Comparison of ENCODE assay signal across 1 cellular context in the genomic region with DNA sequence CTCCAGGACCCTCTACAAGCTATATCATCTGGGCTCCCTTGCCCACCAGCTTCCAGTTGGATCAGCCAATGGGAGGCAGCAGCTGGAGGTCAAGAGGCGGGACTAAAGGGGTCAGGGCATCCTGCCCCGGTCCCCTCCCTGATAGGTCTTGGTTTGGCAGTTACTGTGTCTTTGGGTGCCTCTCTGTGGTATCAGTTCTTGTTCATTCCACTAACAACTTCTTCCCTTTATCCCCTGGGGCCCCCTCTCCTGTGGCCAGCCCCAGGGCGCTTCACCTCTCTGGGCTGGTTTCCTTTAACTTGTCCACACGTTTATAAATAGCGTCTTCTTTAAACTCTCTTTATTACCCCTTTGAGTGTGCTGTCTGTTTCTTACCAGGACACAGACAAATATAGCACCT.
TF ChIP-seq lines count a peak whose summit lies in the region.

No MANE protein-coding gene starts in this region.

TF ChIP-seq in K562, 482 proteins besides CTCF, POLR2A, EP300 and RAD21 (continued from another document):
- TF ChIP-seq, protein P1, sequence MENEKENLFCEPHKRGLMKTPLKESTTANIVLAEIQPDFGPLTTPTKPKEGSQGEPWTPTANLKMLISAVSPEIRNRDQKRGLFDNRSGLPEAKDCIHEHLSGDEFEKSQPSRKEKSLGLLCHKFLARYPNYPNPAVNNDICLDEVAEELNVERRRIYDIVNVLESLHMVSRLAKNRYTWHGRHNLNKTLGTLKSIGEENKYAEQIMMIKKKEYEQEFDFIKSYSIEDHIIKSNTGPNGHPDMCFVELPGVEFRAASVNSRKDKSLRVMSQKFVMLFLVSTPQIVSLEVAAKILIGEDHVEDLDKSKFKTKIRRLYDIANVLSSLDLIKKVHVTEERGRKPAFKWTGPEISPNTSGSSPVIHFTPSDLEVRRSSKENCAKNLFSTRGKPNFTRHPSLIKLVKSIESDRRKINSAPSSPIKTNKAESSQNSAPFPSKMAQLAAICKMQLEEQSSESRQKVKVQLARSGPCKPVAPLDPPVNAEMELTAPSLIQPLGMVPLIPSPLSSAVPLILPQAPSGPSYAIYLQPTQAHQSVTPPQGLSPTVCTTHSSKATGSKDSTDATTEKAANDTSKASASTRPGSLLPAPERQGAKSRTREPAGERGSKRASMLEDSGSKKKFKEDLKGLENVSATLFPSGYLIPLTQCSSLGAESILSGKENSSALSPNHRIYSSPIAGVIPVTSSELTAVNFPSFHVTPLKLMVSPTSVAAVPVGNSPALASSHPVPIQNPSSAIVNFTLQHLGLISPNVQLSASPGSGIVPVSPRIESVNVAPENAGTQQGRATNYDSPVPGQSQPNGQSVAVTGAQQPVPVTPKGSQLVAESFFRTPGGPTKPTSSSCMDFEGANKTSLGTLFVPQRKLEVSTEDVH (IDR thresholded peaks at IDR 0.05; ENCODE audit: low read depth, partially characterized antibody) = no peak
- TF ChIP-seq GATAD2A (IDR thresholded peaks at IDR 0.05) = no peak
- TF ChIP-seq MAZ (CRISPR knock-in tag; conservative IDR thresholded peaks at IDR 0.05 in 1 of 2, IDR thresholded peaks at IDR 0.05 in 1 of 2) = no peak
- no peak for TF ChIP-seq MYBL2 (IDR thresholded peaks at IDR 0.05; ENCODE audit: low read depth)
- TF ChIP-seq MYBL2 (CRISPR knock-in tag; IDR thresholded peaks at IDR 0.05; ENCODE audit: borderline replicate concordance) = no peak
- no peak for TF ChIP-seq ZNF436 (CRISPR knock-in tag; IDR thresholded peaks at IDR 0.05)
- TF ChIP-seq, protein P2, sequence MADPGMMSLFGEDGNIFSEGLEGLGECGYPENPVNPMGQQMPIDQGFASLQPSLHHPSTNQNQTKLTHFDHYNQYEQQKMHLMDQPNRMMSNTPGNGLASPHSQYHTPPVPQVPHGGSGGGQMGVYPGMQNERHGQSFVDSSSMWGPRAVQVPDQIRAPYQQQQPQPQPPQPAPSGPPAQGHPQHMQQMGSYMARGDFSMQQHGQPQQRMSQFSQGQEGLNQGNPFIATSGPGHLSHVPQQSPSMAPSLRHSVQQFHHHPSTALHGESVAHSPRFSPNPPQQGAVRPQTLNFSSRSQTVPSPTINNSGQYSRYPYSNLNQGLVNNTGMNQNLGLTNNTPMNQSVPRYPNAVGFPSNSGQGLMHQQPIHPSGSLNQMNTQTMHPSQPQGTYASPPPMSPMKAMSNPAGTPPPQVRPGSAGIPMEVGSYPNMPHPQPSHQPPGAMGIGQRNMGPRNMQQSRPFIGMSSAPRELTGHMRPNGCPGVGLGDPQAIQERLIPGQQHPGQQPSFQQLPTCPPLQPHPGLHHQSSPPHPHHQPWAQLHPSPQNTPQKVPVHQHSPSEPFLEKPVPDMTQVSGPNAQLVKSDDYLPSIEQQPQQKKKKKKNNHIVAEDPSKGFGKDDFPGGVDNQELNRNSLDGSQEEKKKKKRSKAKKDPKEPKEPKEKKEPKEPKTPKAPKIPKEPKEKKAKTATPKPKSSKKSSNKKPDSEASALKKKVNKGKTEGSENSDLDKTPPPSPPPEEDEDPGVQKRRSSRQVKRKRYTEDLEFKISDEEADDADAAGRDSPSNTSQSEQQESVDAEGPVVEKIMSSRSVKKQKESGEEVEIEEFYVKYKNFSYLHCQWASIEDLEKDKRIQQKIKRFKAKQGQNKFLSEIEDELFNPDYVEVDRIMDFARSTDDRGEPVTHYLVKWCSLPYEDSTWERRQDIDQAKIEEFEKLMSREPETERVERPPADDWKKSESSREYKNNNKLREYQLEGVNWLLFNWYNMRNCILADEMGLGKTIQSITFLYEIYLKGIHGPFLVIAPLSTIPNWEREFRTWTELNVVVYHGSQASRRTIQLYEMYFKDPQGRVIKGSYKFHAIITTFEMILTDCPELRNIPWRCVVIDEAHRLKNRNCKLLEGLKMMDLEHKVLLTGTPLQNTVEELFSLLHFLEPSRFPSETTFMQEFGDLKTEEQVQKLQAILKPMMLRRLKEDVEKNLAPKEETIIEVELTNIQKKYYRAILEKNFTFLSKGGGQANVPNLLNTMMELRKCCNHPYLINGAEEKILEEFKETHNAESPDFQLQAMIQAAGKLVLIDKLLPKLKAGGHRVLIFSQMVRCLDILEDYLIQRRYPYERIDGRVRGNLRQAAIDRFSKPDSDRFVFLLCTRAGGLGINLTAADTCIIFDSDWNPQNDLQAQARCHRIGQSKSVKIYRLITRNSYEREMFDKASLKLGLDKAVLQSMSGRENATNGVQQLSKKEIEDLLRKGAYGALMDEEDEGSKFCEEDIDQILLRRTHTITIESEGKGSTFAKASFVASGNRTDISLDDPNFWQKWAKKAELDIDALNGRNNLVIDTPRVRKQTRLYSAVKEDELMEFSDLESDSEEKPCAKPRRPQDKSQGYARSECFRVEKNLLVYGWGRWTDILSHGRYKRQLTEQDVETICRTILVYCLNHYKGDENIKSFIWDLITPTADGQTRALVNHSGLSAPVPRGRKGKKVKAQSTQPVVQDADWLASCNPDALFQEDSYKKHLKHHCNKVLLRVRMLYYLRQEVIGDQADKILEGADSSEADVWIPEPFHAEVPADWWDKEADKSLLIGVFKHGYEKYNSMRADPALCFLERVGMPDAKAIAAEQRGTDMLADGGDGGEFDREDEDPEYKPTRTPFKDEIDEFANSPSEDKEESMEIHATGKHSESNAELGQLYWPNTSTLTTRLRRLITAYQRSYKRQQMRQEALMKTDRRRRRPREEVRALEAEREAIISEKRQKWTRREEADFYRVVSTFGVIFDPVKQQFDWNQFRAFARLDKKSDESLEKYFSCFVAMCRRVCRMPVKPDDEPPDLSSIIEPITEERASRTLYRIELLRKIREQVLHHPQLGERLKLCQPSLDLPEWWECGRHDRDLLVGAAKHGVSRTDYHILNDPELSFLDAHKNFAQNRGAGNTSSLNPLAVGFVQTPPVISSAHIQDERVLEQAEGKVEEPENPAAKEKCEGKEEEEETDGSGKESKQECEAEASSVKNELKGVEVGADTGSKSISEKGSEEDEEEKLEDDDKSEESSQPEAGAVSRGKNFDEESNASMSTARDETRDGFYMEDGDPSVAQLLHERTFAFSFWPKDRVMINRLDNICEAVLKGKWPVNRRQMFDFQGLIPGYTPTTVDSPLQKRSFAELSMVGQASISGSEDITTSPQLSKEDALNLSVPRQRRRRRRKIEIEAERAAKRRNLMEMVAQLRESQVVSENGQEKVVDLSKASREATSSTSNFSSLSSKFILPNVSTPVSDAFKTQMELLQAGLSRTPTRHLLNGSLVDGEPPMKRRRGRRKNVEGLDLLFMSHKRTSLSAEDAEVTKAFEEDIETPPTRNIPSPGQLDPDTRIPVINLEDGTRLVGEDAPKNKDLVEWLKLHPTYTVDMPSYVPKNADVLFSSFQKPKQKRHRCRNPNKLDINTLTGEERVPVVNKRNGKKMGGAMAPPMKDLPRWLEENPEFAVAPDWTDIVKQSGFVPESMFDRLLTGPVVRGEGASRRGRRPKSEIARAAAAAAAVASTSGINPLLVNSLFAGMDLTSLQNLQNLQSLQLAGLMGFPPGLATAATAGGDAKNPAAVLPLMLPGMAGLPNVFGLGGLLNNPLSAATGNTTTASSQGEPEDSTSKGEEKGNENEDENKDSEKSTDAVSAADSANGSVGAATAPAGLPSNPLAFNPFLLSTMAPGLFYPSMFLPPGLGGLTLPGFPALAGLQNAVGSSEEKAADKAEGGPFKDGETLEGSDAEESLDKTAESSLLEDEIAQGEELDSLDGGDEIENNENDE (IDR thresholded peaks at IDR 0.05; ENCODE audit: low read depth, low read length) = no peak
